25 cellular contexts compared by ENCODE assay signal in the genomic region with DNA sequence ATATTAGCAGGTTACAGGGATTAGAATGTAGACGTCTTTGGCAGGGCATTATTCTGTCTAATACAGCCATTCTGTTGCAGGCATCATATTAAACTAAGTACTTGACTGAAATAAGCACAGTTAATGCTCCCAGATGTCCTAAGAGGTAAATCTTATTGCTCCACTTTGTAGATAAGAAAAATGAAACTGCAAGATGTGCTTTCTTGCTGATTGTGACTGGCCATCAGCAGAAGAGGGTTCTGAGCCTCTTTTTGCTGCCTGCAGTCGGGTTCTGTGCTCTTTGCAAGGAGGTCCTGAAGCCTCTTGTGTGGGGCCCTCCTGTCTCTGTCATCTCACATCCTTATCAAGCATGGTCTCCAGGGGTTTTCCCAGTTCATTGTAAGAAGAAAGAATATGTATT.
"Had no signal": no experiment of that assay in that cellular context is flagged by ENCODE, and none has a peak within 500 bp of the region (broad histone marks: within the 10 kb centered on the region; RNA-seq: fewer than 3 reads in every experiment).

No MANE protein-coding gene starts in this region.

- H3K4me3 ChIP-seq: coronary artery, dorsolateral prefrontal cortex, esophagus muscularis mucosa had no signal

- DNase-seq: activated CD4-positive, alpha-beta memory T cell treated with anti-CD3 and anti-CD28 coated beads, Interleukin-2, amount 10 ng/mL, durations not matched to agents 7 days and 5 days; activated CD4-positive, alpha-beta T cell treated with anti-CD3 and anti-CD28 coated beads for 1 hour; activated CD4-positive, alpha-beta T cell treated with anti-CD3 and anti-CD28 coated beads for 4 hours; activated CD4-positive, alpha-beta T cell treated with anti-CD3 and anti-CD28 coated beads, Interleukin-2, amount 10 ng/mL, durations not matched to agents 7 days and 5 days; activated CD4-positive, alpha-beta T cell treated with anti-CD3 and anti-CD28 coated beads, Interleukin-2, amount 50 U/mL, for 4 hours; activated CD8-positive, alpha-beta memory T cell treated with anti-CD3 and anti-CD28 coated beads, Interleukin-2, amount 50 U/mL, for 48 hours; activated gamma-delta T cell; activated naive CD4-positive, alpha-beta T cell; activated naive CD4-positive, alpha-beta T cell treated with anti-CD3 and anti-CD28 coated beads, Interleukin-2, amount 10 ng/mL, durations not matched to agents 7 days and 5 days; activated naive CD8-positive, alpha-beta T cell treated with anti-CD3 and anti-CD28 coated beads, Interleukin-2, amount 10 ng/mL, durations not matched to agents 7 days and 5 days; activated T-cell treated with anti-CD3 and anti-CD28 coated beads for 4 hours; activated T-cell treated with anti-CD3 and anti-CD28 coated beads, Interleukin-2, amount 50 U/mL, for 24 hours; activated T-cell treated with anti-CD3 and anti-CD28 coated beads, Interleukin-2, amount 50 U/mL, for 72 hours; amniotic stem cell; anterior cingulate cortex; brain microvascular endothelial cell; dorsolateral prefrontal cortex; effector memory CD8-positive, alpha-beta T cell; erythroblast; head of caudate nucleus; hippocampal formation had no signal

- H3K27ac ChIP-seq: brain microvascular endothelial cell, coronary artery, dorsolateral prefrontal cortex, esophagus muscularis mucosa had no signal

- H3K27me3 ChIP-seq: brain microvascular endothelial cell, dorsolateral prefrontal cortex, esophagus muscularis mucosa had no signal

- H3K9me3 ChIP-seq: esophagus muscularis mucosa had no signal

- H3K36me3 ChIP-seq: brain microvascular endothelial cell, esophagus muscularis mucosa had no signal

- H3K4me1 ChIP-seq: esophagus muscularis mucosa had no signal

- ATAC-seq: activated naive CD4-positive, alpha-beta T cell treated with anti-CD3 and anti-CD28 coated beads, Interleukin-2, amount 50 U/mL, for 72 hours; activated T-cell treated with anti-CD3 and anti-CD28 coated beads, Interleukin-2, amount 50 U/mL, for 72 hours; effector memory CD8-positive, alpha-beta T cell; WTC11 had no signal
